In genomic region chr2:44949329-44950151, GRCh38 we compare ENCODE assay signal across 13 cellular contexts. TPM values are rescaled to one million over a fixed set of nuclear protein-coding genes. Genes with fewer than 3 reads are reported as not detected.
A peak's percentile ranks its signal among the peaks of the same experiment; 100 is the strongest.
DNase-seq lines count a peak whose midpoint lies in the region; ATAC-seq and TF ChIP-seq lines count a peak whose summit lies in the region.
"Had no signal": no experiment of that assay in that cellular context is flagged by ENCODE, and none has a peak within 500 bp of the region (broad histone marks: within the 10 kb centered on the region; RNA-seq: fewer than 3 reads in every experiment).

No MANE protein-coding gene starts in this region.

- H3K36me3 Mint-ChIP-seq in progenitor cell of endocrine pancreas (ENCODE audit: insufficient read depth) = no peaks in the 10 kb centered on the region
- H3K36me3 Mint-ChIP-seq in stimulated activated memory B cell treated with anti-CD40 and anti-IgM and Interleukin-4, amounts not matched to agents 10 μg/mL and 1 μg/mL and 100 μg/mL, for 72 hours = no peaks in the 10 kb centered on the region

- H3K27ac Mint-ChIP-seq in progenitor cell of endocrine pancreas = no peak overlapping the region
- H3K27ac Mint-ChIP-seq in stimulated activated memory B cell treated with anti-CD40 and anti-IgM and Interleukin-4, amounts not matched to agents 10 μg/mL and 1 μg/mL and 100 μg/mL, for 72 hours = no peak overlapping the region
- H3K27ac Mint-ChIP-seq: activated B cell treated with CpG ODN at 0.5 μM for 24 hours had no signal

- H3K79me2 ChIP-seq in GM23248 (ENCODE audit: insufficient read depth) (no peaks in the 10 kb centered on the region), hepatocyte (no peaks in the 10 kb centered on the region)

- no peak for ATAC-seq in stimulated activated memory B cell treated with anti-CD40 and anti-IgM and Interleukin-4, amounts not matched to agents 10 μg/mL and 1 μg/mL and 100 μg/mL, for 72 hours

- H3K4me1 Mint-ChIP-seq in progenitor cell of endocrine pancreas (ENCODE audit: low read depth) = peaks cover 14% of the 10 kb centered on the region
- H3K4me1 Mint-ChIP-seq in stimulated activated memory B cell treated with anti-CD40 and anti-IgM and Interleukin-4, amounts not matched to agents 10 μg/mL and 1 μg/mL and 100 μg/mL, for 72 hours = peaks cover 37% of the 10 kb centered on the region

- H3K4me3 ChIP-seq in GM23248 = peak overlapping the region; percentile 38
- H3K4me3 ChIP-seq in WERI-Rb-1 (ENCODE audit: low read depth, low read length) = peak overlapping the region; percentile 45
- H3K4me3 ChIP-seq in hepatocyte = no peak overlapping the region
- H3K4me3 ChIP-seq: adrenal gland had no signal

- no peaks in the 10 kb centered on the region for H3F3A ChIP-seq in GM23248 (ENCODE audit: insufficient read depth)

- H3K9ac ChIP-seq in GM23248 = no peak overlapping the region

- in situ Hi-C loops in GM23248 (cut with MboI) = loop anchor here (10.0 to 25.0 kb wide), 2 partner anchors 475 to 912 kb away; no protein-coding TSS in a partner anchor

- H3K27me3 ChIP-seq in GM23248 (replicated peaks; ENCODE audit: insufficient read depth) (peaks cover 62% of the 10 kb centered on the region), WERI-Rb-1 (ENCODE audit: insufficient read depth, low read depth, severe bottlenecking) (no peaks in the 10 kb centered on the region), hepatocyte (peaks cover 100% of the 10 kb centered on the region)

- no peaks in the 10 kb centered on the region for H3K9me3 Mint-ChIP-seq in progenitor cell of endocrine pancreas (ENCODE audit: low read depth)
- H3K9me3 Mint-ChIP-seq in stimulated activated memory B cell treated with anti-CD40 and anti-IgM and Interleukin-4, amounts not matched to agents 10 μg/mL and 1 μg/mL and 100 μg/mL, for 72 hours = peaks cover 3% of the 10 kb centered on the region
- H3K9me3 Mint-ChIP-seq: activated B cell treated with CpG ODN at 0.5 μM for 24 hours had no signal

- H3K9me2 ChIP-seq in GM23248 (ENCODE audit: insufficient read depth) (no peaks in the 10 kb centered on the region), hepatocyte (replicated peaks; ENCODE audit: insufficient read depth) (no peaks in the 10 kb centered on the region)

- no peaks in the 10 kb centered on the region for H4K20me1 ChIP-seq in GM23248 (ENCODE audit: insufficient read depth)
- no peaks in the 10 kb centered on the region for H4K20me1 ChIP-seq in hepatocyte (ENCODE audit: insufficient read depth, poor library complexity, severe bottlenecking)

- peaks cover 4% of the 10 kb centered on the region; the same call in 1 of the 2 replicates for H3K4me1 ChIP-seq in GM23248 (ENCODE audit: insufficient read depth)
- peaks cover 15% of the 10 kb centered on the region for H3K4me1 ChIP-seq in hepatocyte (ENCODE audit: insufficient read depth)

- no peak overlapping the region for H3K27ac ChIP-seq in GM23248
- H3K27ac ChIP-seq in WERI-Rb-1 = peak overlapping the region; percentile 97
- H3K27ac ChIP-seq in hepatocyte = no peak overlapping the region
- H3K27ac ChIP-seq: adrenal gland, HL-60 had no signal

- H3K4me3 Mint-ChIP-seq in progenitor cell of endocrine pancreas (ENCODE audit: low read depth) = peak overlapping the region; percentile 51
- no peak overlapping the region for H3K4me3 Mint-ChIP-seq in stimulated activated memory B cell treated with anti-CD40 and anti-IgM and Interleukin-4, amounts not matched to agents 10 μg/mL and 1 μg/mL and 100 μg/mL, for 72 hours
- H3K4me3 Mint-ChIP-seq: activated B cell treated with CpG ODN at 0.5 μM for 24 hours had no signal

- peak overlapping the region; percentile 37 for H3K4me2 ChIP-seq in GM23248 (ENCODE audit: unreplicated experiment)
- H3K4me2 ChIP-seq in hepatocyte = peak overlapping the region; percentile 79

- H2AFZ ChIP-seq in GM23248 = peak overlapping the region; percentile 62
- H2AFZ ChIP-seq in hepatocyte = no peak overlapping the region

- H3K27me3 Mint-ChIP-seq in progenitor cell of endocrine pancreas = peaks cover 94% of the 10 kb centered on the region
- H3K27me3 Mint-ChIP-seq in stimulated activated memory B cell treated with anti-CD40 and anti-IgM and Interleukin-4, amounts not matched to agents 10 μg/mL and 1 μg/mL and 100 μg/mL, for 72 hours = peaks cover 96% of the 10 kb centered on the region

- H3K36me3 ChIP-seq in GM23248 (ENCODE audit: low read depth) (no peaks in the 10 kb centered on the region), WERI-Rb-1 (peaks cover 57% of the 10 kb centered on the region), hepatocyte (replicated peaks; ENCODE audit: insufficient read depth, low read depth) (no peaks in the 10 kb centered on the region)
- H3K36me3 ChIP-seq: adrenal gland had no signal

- TF ChIP-seq CTCF in WERI-Rb-1 (IDR thresholded peaks at IDR 0.05; ENCODE audit: low read depth, low read length) = no peak
- TF ChIP-seq CTCF in hepatocyte (IDR thresholded peaks at IDR 0.05; ENCODE audit: poor library complexity) = no peak
- no peak for TF ChIP-seq CTCF in progenitor cell of endocrine pancreas (IDR thresholded peaks at IDR 0.05; ENCODE audit: unreplicated experiment)

- WGBS in GM23248 (ENCODE audit: low coverage in 1 of 2, low lambda C conversion rate in 2 of 2, missing lambda C conversion rate in 2 of 2), 2 experiments = 28 to 37% methylated on average over 48 to 51 of the region's 54 CpGs
- WGBS in hepatocyte (ENCODE audit: low lambda C conversion rate, missing lambda C conversion rate) = 6% methylated on average over 42 of the region's 54 CpGs

- DNase-seq in GM23248 = peak; percentile 74
- peak; percentile 92 for DNase-seq in WERI-Rb-1
- DNase-seq in hepatocyte (ENCODE audit: low spot score) = no peak
- no peak for DNase-seq in progenitor cell of endocrine pancreas (ENCODE audit: low spot score, unreplicated experiment)
- no peak for DNase-seq in NCI-H1417 treated with DMSO at 0.1 percent for 48 hours (lab: John Stamatoyannopoulos, UW)
- DNase-seq in HuH-7.5 (ENCODE audit: low spot score) = no peak
- DNase-seq in H4 (ENCODE audit: low spot score) = no peak
- DNase-seq: activated B cell treated with CpG ODN at 0.5 μM for 24 hours, left cardiac atrium, NCI-H524 treated with DMSO at 0.1 percent for 48 hours had no signal

- H3K9me3 ChIP-seq in GM23248 (ENCODE audit: low read depth) = no peaks in the 10 kb centered on the region
- no peaks in the 10 kb centered on the region for H3K9me3 ChIP-seq in WERI-Rb-1 (ENCODE audit: severe bottlenecking)
- H3K9me3 ChIP-seq in hepatocyte (ENCODE audit: low read depth) = no peaks in the 10 kb centered on the region
- H3K9me3 ChIP-seq: adrenal gland had no signal

RNA-seq across cellular contexts. Expression of gene SIX3, which starts 8.0 kb away (rescaled TPM):
- total RNA-seq in GM23248 (2014; rRNA removed; shearing (Covaris generic)) = not detected in 2 replicates
- polyA plus RNA-seq in GM23248 (2016; fragmentation: Nextera tagmentation; extraction: Ambion mirVana) (not detected in 2 replicates), hepatocyte (not detected in 2 replicates)
- total RNA-seq in hepatocyte (not detected in 2 replicates), progenitor cell of endocrine pancreas (not detected in 2 replicates)
- total RNA-seq in H4 (2014; rRNA removed; shearing (Covaris generic)) = not detected in 2 replicates
- total RNA-seq: activated B cell treated with CpG ODN at 0.5 μM for 24 hours, adrenal gland, left cardiac atrium had no signal
- polyA plus RNA-seq: adrenal gland had no signal

RNA-seq across cellular contexts. Expression of gene SIX2, which starts 59.7 kb away (rescaled TPM):
- 0.63 TPM in 1 of 2 replicates, not detected in the other for total RNA-seq in GM23248 (2014; rRNA removed; shearing (Covaris generic))
- polyA plus RNA-seq in GM23248 (2016; fragmentation: Nextera tagmentation; extraction: Ambion mirVana) (0.19 and 0.22 TPM in 2 replicates), hepatocyte (1.1 and 1.3 TPM in 2 replicates)
- total RNA-seq in hepatocyte (0.32 and 0.53 TPM in 2 replicates), progenitor cell of endocrine pancreas (4.0 and 7.0 TPM in 2 replicates)
- 0.06 and 0.52 TPM in 2 replicates for total RNA-seq in H4 (2014; rRNA removed; shearing (Covaris generic))
- total RNA-seq: activated B cell treated with CpG ODN at 0.5 μM for 24 hours had no signal

Comparison
In these comparisons a context has a peak if more than half of its experiments do, and no peak if none do; other contexts are left out.
1. DNase-seq: peak in GM23248 (single experiment) and WERI-Rb-1 (single experiment); none in hepatocyte (single experiment), progenitor cell of endocrine pancreas (single experiment), NCI-H1417 treated with DMSO at 0.1 percent for 48 hours (single experiment), HuH-7.5 (single experiment) and H4 (single experiment).